In the genomic region with DNA sequence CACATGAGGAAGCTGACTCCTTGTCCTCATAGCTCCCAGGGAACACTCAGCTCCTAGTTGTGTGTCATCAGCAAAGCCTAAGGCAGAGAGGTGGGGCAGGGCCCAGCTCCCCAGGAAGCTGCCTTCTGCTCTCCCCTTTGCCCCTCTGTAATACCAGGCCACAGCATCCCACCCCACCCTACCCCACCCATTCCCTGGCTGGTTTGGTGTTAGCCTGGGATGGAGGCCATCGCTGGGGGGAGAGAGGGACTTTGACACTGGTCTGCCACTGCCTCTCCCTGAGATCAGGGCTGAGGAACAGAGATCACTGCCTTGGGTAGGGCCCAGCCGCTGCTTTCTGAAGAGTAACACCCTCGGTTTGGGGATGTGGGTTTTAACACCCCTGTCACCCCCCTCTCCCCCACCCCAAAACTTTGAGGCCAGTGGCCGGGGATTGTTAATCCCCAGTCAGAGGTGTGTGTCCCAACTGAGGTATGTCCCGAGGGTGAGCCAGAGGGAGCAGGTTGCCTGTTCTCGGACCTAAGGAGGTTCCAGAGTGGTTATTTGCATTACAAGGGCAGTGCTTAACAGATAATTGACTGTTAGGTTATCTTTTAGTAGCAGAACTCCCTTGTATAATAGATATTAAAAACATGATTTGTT, we compare ENCODE assay signal across 13 cellular contexts. TPM values are rescaled to one million over a fixed set of nuclear protein-coding genes. Genes with fewer than 3 reads are reported as not detected.
DNase-seq lines count a peak whose midpoint lies in the region; ATAC-seq, FAIRE-seq and TF ChIP-seq lines count a peak whose summit lies in the region.
"Had no signal": no experiment of that assay in that cellular context is flagged by ENCODE, and none has a peak within 500 bp of the region (broad histone marks: within the 10 kb centered on the region; RNA-seq: fewer than 3 reads in every experiment).

No MANE protein-coding gene starts in this region.

- H3K4me1 ChIP-seq in PC-3 (ENCODE audit: insufficient read depth, low read length) (no peaks in the 10 kb centered on the region), endodermal cell (ENCODE audit: control insufficient read depth, insufficient read depth, low read length) (peaks cover 3% of the 10 kb centered on the region), small intestine (ENCODE audit: control insufficient read depth in 2 of 2, insufficient read depth in 1 of 2, low read depth in 1 of 2, low read length in 1 of 2) (peaks cover 4 to 9% of the 10 kb centered on the region in 2 donors)
- H3K4me1 ChIP-seq: uterus had no signal

- no peak overlapping the region for H3K4me3 ChIP-seq in PC-3 (ENCODE audit: low read length)
- no peak overlapping the region for H3K4me3 ChIP-seq in endodermal cell (ENCODE audit: low read length)
- no peak overlapping the region for H3K4me3 ChIP-seq in small intestine (ENCODE audit: low read depth in 1 of 2, low read length in 2 of 2)
- H3K4me3 ChIP-seq in lower leg skin (ENCODE audit: low read depth, poor library complexity, severe bottlenecking): no peak overlapping the region
- H3K4me3 ChIP-seq: uterus had no signal

- intact Hi-C loops in activated CD4-positive, alpha-beta T cell treated with anti-CD3 and anti-CD28 coated beads, Interleukin-2, amount 10 ng/mL, durations not matched to agents 24 days and 14 days (cut with micrococcal nuclease): loop anchor here (5.0 kb wide), 1 partner anchor 39 kb away; no protein-coding TSS in a partner anchor
- intact Hi-C loops in PC-3 (cut with micrococcal nuclease) (no loop called here), lower leg skin (cut with DNase I; ENCODE audit: low total_unique reads) (no loop called here)

- peaks cover 47% of the 10 kb centered on the region for H3K4me1 Mint-ChIP-seq in activated CD4-positive, alpha-beta T cell treated with anti-CD3 and anti-CD28 coated beads, Interleukin-2, amount 10 ng/mL, durations not matched to agents 24 days and 14 days
- H3K4me1 Mint-ChIP-seq in endodermal cell: peaks cover 27% of the 10 kb centered on the region

- peak; percentile 71 for DNase-seq in activated CD4-positive, alpha-beta T cell treated with anti-CD3 and anti-CD28 coated beads, Interleukin-2, amount 10 ng/mL, durations not matched to agents 24 days and 14 days
- no peak for DNase-seq in activated CD4-positive, alpha-beta T cell treated with anti-CD3 and anti-CD28 coated beads, Interleukin-2, amount 50 U/mL, for 48 hours
- DNase-seq in PC-3 (no peak), endodermal cell (peak; percentile 85), small intestine (peak; percentile 92), HuH-7.5 (ENCODE audit: low spot score) (no peak), lower leg skin (ENCODE audit: low spot score in 2 of 2) (no peak)
- DNase-seq: hippocampal formation; NCI-H1417 treated with DMSO at 0.1 percent for 48 hours; stimulated activated CD4-positive, alpha-beta T cell treated with anti-CD3 and anti-CD28 coated beads, Interleukin-4, amount 100 ng/mL, for 24 hours; uterus had no signal

- H3K27me3 ChIP-seq in PC-3 (ENCODE audit: low read length) (no peaks in the 10 kb centered on the region), endodermal cell (ENCODE audit: control insufficient read depth, insufficient read depth, low read length, poor library complexity, severe bottlenecking) (no peaks in the 10 kb centered on the region), small intestine (ENCODE audit: control insufficient read depth in 2 of 2, insufficient read depth in 2 of 2, low read length in 2 of 2) (no peaks in the 10 kb centered on the region)
- H3K27me3 ChIP-seq: uterus had no signal

- H3F3A ChIP-seq in PC-3 (ENCODE audit: low read length, unreplicated experiment): no peaks in the 10 kb centered on the region

- peak overlapping the region; percentile 60 for H3K4me3 Mint-ChIP-seq in activated CD4-positive, alpha-beta T cell treated with anti-CD3 and anti-CD28 coated beads, Interleukin-2, amount 10 ng/mL, durations not matched to agents 24 days and 14 days
- peak overlapping the region; percentile 6 for H3K4me3 Mint-ChIP-seq in endodermal cell

- no TSS peak for BruUV-seq in PC-3 (replicated peaks; lab: Mats Ljungman, UMichigan)

- peak; percentile 53 for ATAC-seq in PC-3
- ATAC-seq in HG03175 (IDR thresholded peaks at IDR 0.05; ENCODE audit: unreplicated experiment): no peak

- no peak overlapping the region for H3K4me2 ChIP-seq in PC-3 (ENCODE audit: low read length)

- H3K27ac Mint-ChIP-seq in activated CD4-positive, alpha-beta T cell treated with anti-CD3 and anti-CD28 coated beads, Interleukin-2, amount 10 ng/mL, durations not matched to agents 24 days and 14 days: peak overlapping the region; percentile 37
- no peak overlapping the region for H3K27ac Mint-ChIP-seq in endodermal cell

- no peak overlapping the region for H3K9ac ChIP-seq in PC-3 (ENCODE audit: low read length)
- no peak overlapping the region for H3K9ac ChIP-seq in endodermal cell (ENCODE audit: extremely low read depth, low read length, poor library complexity, severe bottlenecking)

- FAIRE-seq in small intestine (lab: Jason Lieb, UNC): no peak
- FAIRE-seq: A204.1 had no signal

- H3K36me3 ChIP-seq in PC-3 (ENCODE audit: low read depth, low read length): 0 out of 2 replicates have a peak, but pooled peaks cover 2% of the 10 kb centered on the region
- no peaks in the 10 kb centered on the region for H3K36me3 ChIP-seq in endodermal cell (ENCODE audit: control insufficient read depth, insufficient read depth, low read length)
- no peaks in the 10 kb centered on the region for H3K36me3 ChIP-seq in small intestine (ENCODE audit: control insufficient read depth in 2 of 2, insufficient read depth in 2 of 2, low read length in 2 of 2)
- H3K36me3 ChIP-seq: uterus had no signal

- peaks cover 9% of the 10 kb centered on the region for H3K36me3 Mint-ChIP-seq in activated CD4-positive, alpha-beta T cell treated with anti-CD3 and anti-CD28 coated beads, Interleukin-2, amount 10 ng/mL, durations not matched to agents 24 days and 14 days (ENCODE audit: low read depth)
- peaks cover 10% of the 10 kb centered on the region for H3K36me3 Mint-ChIP-seq in endodermal cell (ENCODE audit: low read depth)

- WGBS in endodermal cell (ENCODE audit: insufficient coverage in 1 of 2, insufficient read length in 1 of 2), 2 experiments: 33 to 50% methylated on average over 1 to 6 of the region's 6 CpGs
- 13 to 43% (median 23%) methylated on average over 6 of the region's 6 CpGs for WGBS in small intestine, 3 donors
- 56 to 63% methylated on average over 5 to 6 of the region's 6 CpGs for WGBS in lower leg skin, 2 donors

- H3K27ac ChIP-seq in PC-3 (ENCODE audit: low read length) (no peak overlapping the region), endodermal cell (ENCODE audit: low read depth, low read length) (no peak overlapping the region), small intestine (ENCODE audit: low read depth in 1 of 2, low read length in 1 of 2) (peak overlapping the region; percentile 73 to 80)
- H3K27ac ChIP-seq: uterus had no signal

- H3K9me3 ChIP-seq in PC-3 (ENCODE audit: low read length) (no peaks in the 10 kb centered on the region), endodermal cell (ENCODE audit: control insufficient read depth, low read length) (peaks cover 10% of the 10 kb centered on the region), small intestine (ENCODE audit: control insufficient read depth, low read depth) (no peaks in the 10 kb centered on the region)
- H3K9me3 ChIP-seq: uterus had no signal

- H4K20me1 ChIP-seq in PC-3 (ENCODE audit: low read length): no peaks in the 10 kb centered on the region; the same call in none of the 2 replicates

- H3K27me3 Mint-ChIP-seq in activated CD4-positive, alpha-beta T cell treated with anti-CD3 and anti-CD28 coated beads, Interleukin-2, amount 10 ng/mL, durations not matched to agents 24 days and 14 days: no peaks in the 10 kb centered on the region
- no peaks in the 10 kb centered on the region for H3K27me3 Mint-ChIP-seq in endodermal cell (ENCODE audit: insufficient read depth)

- no peaks in the 10 kb centered on the region for H3K9me3 Mint-ChIP-seq in activated CD4-positive, alpha-beta T cell treated with anti-CD3 and anti-CD28 coated beads, Interleukin-2, amount 10 ng/mL, durations not matched to agents 24 days and 14 days
- peaks cover 15% of the 10 kb centered on the region for H3K9me3 Mint-ChIP-seq in endodermal cell

- TF ChIP-seq CTCF in PC-3 (conservative IDR thresholded peaks at IDR 0.05; ENCODE audit: low read depth, low read length) (no peak), endodermal cell (conservative IDR thresholded peaks at IDR 0.05) (no peak), lower leg skin (IDR thresholded peaks at IDR 0.05) (no peak)

- POLR2A ChIA-PET in PC-3 (lab: Charles Lee; ENCODE audit: unreplicated experiment): no interaction called here

- H2AFZ ChIP-seq in PC-3 (ENCODE audit: low read length): no peak overlapping the region

- TF ChIP-seq POLR2A in lower leg skin (IDR thresholded peaks at IDR 0.05): no peak

- CTCF ChIA-PET in PC-3 (lab: Charles Lee): no interaction called here

- no peaks in the 10 kb centered on the region for H3K9me2 ChIP-seq in PC-3 (replicated peaks; ENCODE audit: low read length)

- H3K79me2 ChIP-seq in PC-3 (ENCODE audit: low read length): peaks cover 70% of the 10 kb centered on the region

RNA-seq across cellular contexts. Expression of a gene that starts 41.4 kb away (rescaled TPM):
- 20.7 and 22.0 TPM in 2 replicates for total RNA-seq in activated CD4-positive, alpha-beta T cell treated with anti-CD3 and anti-CD28 coated beads, Interleukin-2, amount 10 ng/mL, durations not matched to agents 24 days and 14 days
- total RNA-seq in PC-3 (2014; rRNA removed): 6.1 and 10.1 TPM in 2 replicates
- 10 to 100 TPM; 23.5 to 26.3 TPM for total RNA-seq in endodermal cell
- polyA plus RNA-seq in endodermal cell (2013, experiment 1 of 2): 12.5 TPM
- polyA plus RNA-seq in endodermal cell (2013, experiment 2 of 2): 12.4 TPM
- 1 to 10 TPM; 2.7 to 6.8 (median 5.6) TPM for polyA plus RNA-seq in small intestine
- 10 to 100 TPM; 52.8 to 54.8 (median 54.1) TPM for total RNA-seq in lower leg skin

Comparison
In these comparisons a context has a peak if more than half of its experiments do, and no peak if none do; other contexts are left out.
1. DNase-seq: peak in activated CD4-positive, alpha-beta T cell treated with anti-CD3 and anti-CD28 coated beads, Interleukin-2, amount 10 ng/mL, durations not matched to agents 24 days and 14 days (single experiment), endodermal cell (single experiment) and small intestine (single experiment); none in activated CD4-positive, alpha-beta T cell treated with anti-CD3 and anti-CD28 coated beads, Interleukin-2, amount 50 U/mL, for 48 hours (0 of 2), PC-3 (single experiment), HuH-7.5 (single experiment) and lower leg skin (0 of 2).
2. H3K27ac ChIP-seq: peak in small intestine (2 of 2); none in PC-3 (single experiment) and endodermal cell (single experiment).